In genomic region chr1:1598720-1599029, GRCh38 we compare ENCODE assay signal across 15 cellular contexts. TPM values are rescaled to one million over a fixed set of nuclear protein-coding genes. Genes with fewer than 3 reads are reported as not detected.
DNase-seq lines count a peak whose midpoint lies in the region; ATAC-seq and TF ChIP-seq lines count a peak whose summit lies in the region.
"Had no signal": no experiment of that assay in that cellular context is flagged by ENCODE, and none has a peak within 500 bp of the region (broad histone marks: within the 10 kb centered on the region; RNA-seq: fewer than 3 reads in every experiment).

No MANE protein-coding gene starts in this region.

- H3K23ac ChIP-seq in H9 (ENCODE audit: insufficient read length, low read depth, low read length): no peak overlapping the region

- no peak overlapping the region for H3K9ac ChIP-seq in H9 (ENCODE audit: extremely low read depth, insufficient read length, low read length)

- no peak overlapping the region for H2BK120ac ChIP-seq in H9 (ENCODE audit: low read depth, low read length, poor library complexity, severe bottlenecking)

- peaks cover 8% of the 10 kb centered on the region for H3K23me2 ChIP-seq in H9 (ENCODE audit: insufficient read length, low read depth, low read length, poor library complexity, severe bottlenecking)

- intact Hi-C loops in activated CD4-positive, alpha-beta T cell treated with anti-CD3 and anti-CD28 coated beads for 36 hours (cut with DNase I, micrococcal nuclease): no loop called here
- intact Hi-C loops in A673 (cut with micrococcal nuclease; ENCODE audit: unreplicated experiment): no loop called here

- H3K4me1 ChIP-seq in H9 (ENCODE audit: insufficient read depth, low read length): no peaks in the 10 kb centered on the region
- H3K4me1 ChIP-seq in A673 (ENCODE audit: insufficient read depth, low read length, poor library complexity, severe bottlenecking): no peaks in the 10 kb centered on the region

- POLR2A ChIA-PET in activated CD4-positive, alpha-beta T cell treated with anti-CD3 and anti-CD28 coated beads for 36 hours (lab: Charles Lee): interaction anchor here (0.6 kb wide), 1 partner anchor 42 kb away, joined by 6 read pairs; no protein-coding TSS in a partner anchor
- POLR2A ChIA-PET in A673 (lab: Charles Lee; ENCODE audit: low non-redundant PET): no interaction called here

- H3K9me3 Mint-ChIP-seq in activated CD4-positive, alpha-beta T cell treated with anti-CD3 and anti-CD28 coated beads for 36 hours (ENCODE audit: low read depth): no peaks in the 10 kb centered on the region
- H3K9me3 Mint-ChIP-seq in H9 (no peaks in the 10 kb centered on the region), nephron progenitor cell (no peaks in the 10 kb centered on the region)
- no peaks in the 10 kb centered on the region for H3K9me3 Mint-ChIP-seq in activated naive CD8-positive, alpha-beta T cell treated with anti-CD3 and anti-CD28 coated beads, Interleukin-2, amount 50 U/mL, for 24 hours

- H3K79me2 ChIP-seq in H9 (ENCODE audit: insufficient read depth, low read length): no peaks in the 10 kb centered on the region

- H4K91ac ChIP-seq in H9 (ENCODE audit: insufficient read length, low read depth, low read length): no peak overlapping the region

- ATAC-seq in activated CD4-positive, alpha-beta T cell treated with anti-CD3 and anti-CD28 coated beads for 36 hours: no peak
- ATAC-seq in activated naive CD8-positive, alpha-beta T cell treated with anti-CD3 and anti-CD28 coated beads, Interleukin-2, amount 50 U/mL, for 24 hours: no peak
- no peak for ATAC-seq in HG03108 (IDR thresholded peaks at IDR 0.05; ENCODE audit: unreplicated experiment)
- no peak for ATAC-seq in HG02938 (IDR thresholded peaks at IDR 0.05; ENCODE audit: unreplicated experiment)
- ATAC-seq: A549, Panc1 had no signal

- no peak overlapping the region for H4K8ac ChIP-seq in H9 (replicated peaks; ENCODE audit: insufficient read length, low read depth, low read length)

- no peak overlapping the region for H4K5ac ChIP-seq in H9 (ENCODE audit: insufficient read length, low read depth, low read length)

- no peak overlapping the region for H2BK15ac ChIP-seq in H9 (ENCODE audit: low read depth, low read length)

- no peak overlapping the region for H2BK5ac ChIP-seq in H9 (ENCODE audit: insufficient read length, low read length)

- no peak for DNase-seq in activated CD4-positive, alpha-beta T cell treated with anti-CD3 and anti-CD28 coated beads for 36 hours
- DNase-seq in activated CD4-positive, alpha-beta T cell treated with anti-CD3 and anti-CD28 coated beads, Interleukin-2, amount 50 U/mL, for 48 hours: no peak
- DNase-seq in H9 (no peak), nephron progenitor cell (no peak), A673 (ENCODE audit: low spot score) (no peak)
- DNase-seq in activated naive CD8-positive, alpha-beta T cell treated with anti-CD3 and anti-CD28 coated beads, Interleukin-2, amount 50 U/mL, for 24 hours: no peak
- DNase-seq: activated CD4-positive, alpha-beta T cell treated with anti-CD3 and anti-CD28 coated beads, Interleukin-2, amount 50 U/mL, for 4 hours; NCI-H1694; ovary; thyroid gland had no signal

- WGBS in H9 (ENCODE audit: extremely low coverage, insufficient read length, low lambda C conversion rate): no CpG with 5 or more reads among the region's 13 CpGs

- no peaks in the 10 kb centered on the region for H3K36me3 ChIP-seq in A673 (ENCODE audit: insufficient read depth, low read length, poor library complexity, severe bottlenecking)
- H3K36me3 ChIP-seq: ovary, thyroid gland had no signal

- no peak overlapping the region for H2BK12ac ChIP-seq in H9 (ENCODE audit: insufficient read length, low read depth, low read length)

- no peak overlapping the region for H3T11ph ChIP-seq in H9 (ENCODE audit: low read length)

- H2AK5ac ChIP-seq in H9 (ENCODE audit: insufficient read length, low read length): no peak overlapping the region

- peaks cover 6% of the 10 kb centered on the region for H3K27me3 Mint-ChIP-seq in activated CD4-positive, alpha-beta T cell treated with anti-CD3 and anti-CD28 coated beads for 36 hours
- peaks cover 49% of the 10 kb centered on the region for H3K27me3 Mint-ChIP-seq in H9 (ENCODE audit: low read depth)
- H3K27me3 Mint-ChIP-seq in activated naive CD8-positive, alpha-beta T cell treated with anti-CD3 and anti-CD28 coated beads, Interleukin-2, amount 50 U/mL, for 24 hours: peaks cover 9% of the 10 kb centered on the region
- peaks cover 36% of the 10 kb centered on the region for H3K27me3 Mint-ChIP-seq in nephron progenitor cell (ENCODE audit: low read depth, poor library complexity)

- no peaks in the 10 kb centered on the region for H3K9me3 ChIP-seq in H9 (ENCODE audit: control insufficient read depth, low read depth, low read length)
- H3K9me3 ChIP-seq in A673 (ENCODE audit: low read depth, low read length, poor library complexity, severe bottlenecking): no peaks in the 10 kb centered on the region
- H3K9me3 ChIP-seq: A549, ovary, thyroid gland had no signal

- H3K4ac ChIP-seq in H9 (ENCODE audit: low read depth, low read length): no peak overlapping the region

- BruUV-seq in A673 (replicated peaks; lab: Mats Ljungman, UMichigan): no TSS peak

- CTCF ChIA-PET in activated CD4-positive, alpha-beta T cell treated with anti-CD3 and anti-CD28 coated beads for 36 hours (lab: Charles Lee): interaction anchor here (1.0 kb wide), 1 partner anchor 8 kb away, joined by 3 read pairs; no protein-coding TSS in a partner anchor
- CTCF ChIA-PET in A673 (lab: Charles Lee): no interaction called here

- H3K4me1 Mint-ChIP-seq in activated CD4-positive, alpha-beta T cell treated with anti-CD3 and anti-CD28 coated beads for 36 hours: peaks cover 5% of the 10 kb centered on the region
- peaks cover 4 to 12% of the 10 kb centered on the region in 2 experiments for H3K4me1 Mint-ChIP-seq in H9
- peaks cover 8% of the 10 kb centered on the region for H3K4me1 Mint-ChIP-seq in activated naive CD8-positive, alpha-beta T cell treated with anti-CD3 and anti-CD28 coated beads, Interleukin-2, amount 50 U/mL, for 24 hours
- H3K4me1 Mint-ChIP-seq in nephron progenitor cell: peaks cover 5% of the 10 kb centered on the region

- H3K27me3 ChIP-seq in H9 (ENCODE audit: insufficient read depth, low read length) (no peaks in the 10 kb centered on the region; the same call in 1 of the 2 replicates), A673 (replicated peaks; ENCODE audit: insufficient read depth, low read depth, low read length, poor library complexity) (no peaks in the 10 kb centered on the region)
- H3K27me3 ChIP-seq: thyroid gland had no signal

- no peak overlapping the region for H3K4me3 ChIP-seq in A673 (ENCODE audit: low read depth, low read length, poor library complexity, severe bottlenecking)
- H3K4me3 ChIP-seq: thyroid gland had no signal

- no peaks in the 10 kb centered on the region for H3K36me3 Mint-ChIP-seq in activated CD4-positive, alpha-beta T cell treated with anti-CD3 and anti-CD28 coated beads for 36 hours (ENCODE audit: low read depth)
- H3K36me3 Mint-ChIP-seq in H9 (ENCODE audit: insufficient read depth in 1 of 3, low read depth in 3 of 3) (no peaks in the 10 kb centered on the region), nephron progenitor cell (ENCODE audit: low read depth) (no peaks in the 10 kb centered on the region)
- H3K36me3 Mint-ChIP-seq in activated naive CD8-positive, alpha-beta T cell treated with anti-CD3 and anti-CD28 coated beads, Interleukin-2, amount 50 U/mL, for 24 hours (ENCODE audit: low read depth): no peaks in the 10 kb centered on the region

- H2BK20ac ChIP-seq in H9 (ENCODE audit: low read depth, low read length, poor library complexity, severe bottlenecking): no peak overlapping the region

- H3K4me2 ChIP-seq in H9 (ENCODE audit: insufficient read depth, insufficient read length, low read length): no peak overlapping the region

- H3K27ac ChIP-seq in H9 (ENCODE audit: insufficient read length, low read depth, low read length) (no peak overlapping the region), A673 (ENCODE audit: low read depth, low read length, poor library complexity, severe bottlenecking) (no peak overlapping the region)
- H3K27ac ChIP-seq: ovary, thyroid gland had no signal

- no peak overlapping the region for H3K18ac ChIP-seq in H9 (ENCODE audit: insufficient read length, low read depth, low read length)

- no peak overlapping the region for H3K56ac ChIP-seq in H9 (ENCODE audit: insufficient read length, low read depth, low read length)

- H3K79me1 ChIP-seq in H9 (ENCODE audit: insufficient read depth, low read depth, low read length, poor library complexity, severe bottlenecking): no peaks in the 10 kb centered on the region

- H3K14ac ChIP-seq in H9 (ENCODE audit: insufficient read depth, low read length): no peak overlapping the region

- no peak overlapping the region for H3K27ac Mint-ChIP-seq in activated CD4-positive, alpha-beta T cell treated with anti-CD3 and anti-CD28 coated beads for 36 hours
- H3K27ac Mint-ChIP-seq in H9 (peak overlapping the region in 1 of 3 experiments; percentile 89; a peak in 1 of 7 replicates), nephron progenitor cell (no peak overlapping the region)
- H3K27ac Mint-ChIP-seq in activated naive CD8-positive, alpha-beta T cell treated with anti-CD3 and anti-CD28 coated beads, Interleukin-2, amount 50 U/mL, for 24 hours: no peak overlapping the region

- TF ChIP-seq CTCF in H9 (conservative IDR thresholded peaks at IDR 0.05): no peak
- no peak for TF ChIP-seq CTCF in nephron progenitor cell (IDR thresholded peaks at IDR 0.05)
- no peak for TF ChIP-seq CTCF in A673 (conservative IDR thresholded peaks at IDR 0.05; ENCODE audit: low read depth, low read length)

- H3K4me3 Mint-ChIP-seq in activated CD4-positive, alpha-beta T cell treated with anti-CD3 and anti-CD28 coated beads for 36 hours: peak overlapping the region; percentile 63
- peak overlapping the region; percentile 65 to 83 for H3K4me3 Mint-ChIP-seq in H9
- peak overlapping the region; percentile 61 for H3K4me3 Mint-ChIP-seq in activated naive CD8-positive, alpha-beta T cell treated with anti-CD3 and anti-CD28 coated beads, Interleukin-2, amount 50 U/mL, for 24 hours
- peak overlapping the region; percentile 76 for H3K4me3 Mint-ChIP-seq in nephron progenitor cell

- H4K20me1 ChIP-seq in H9 (ENCODE audit: control insufficient read depth, insufficient read depth, insufficient read length): no peaks in the 10 kb centered on the region

- H2AFZ ChIP-seq in H9 (ENCODE audit: low read length): no peak overlapping the region

RNA-seq across cellular contexts. Expression of gene FNDC10, which starts 1.3 kb away (rescaled TPM):
- 1 to 10 TPM; 1.7 to 1.9 TPM for total RNA-seq in activated CD4-positive, alpha-beta T cell treated with anti-CD3 and anti-CD28 coated beads for 36 hours
- total RNA-seq in H9 (2021) (15.2 TPM in 2 replicates), A673 (2021) (1.7 and 2.5 TPM in 2 replicates)

RNA-seq across cellular contexts. Expression of gene MIB2, which starts 16.6 kb away (rescaled TPM):
- total RNA-seq in activated CD4-positive, alpha-beta T cell treated with anti-CD3 and anti-CD28 coated beads for 36 hours: 10 to 100 TPM; 37.1 TPM
- total RNA-seq in H9 (2021) (77.8 and 78.9 TPM in 2 replicates), A673 (2021) (38.7 and 49.8 TPM in 2 replicates)

RNA-seq across cellular contexts. Expression of gene SSU72, which starts 24.0 kb away (rescaled TPM):
- total RNA-seq in activated CD4-positive, alpha-beta T cell treated with anti-CD3 and anti-CD28 coated beads for 36 hours: 100 to 1,000 TPM; 105 to 123 TPM
- total RNA-seq in H9 (2021) (179 and 186 TPM in 2 replicates), A673 (2021) (182 and 193 TPM in 2 replicates)

RNA-seq across cellular contexts. Expression of gene MMP23B, which starts 33.3 kb away (rescaled TPM):
- 1 to 10 TPM in 1 of 2 experiments, under 1 TPM in 1; 0.77 to 1.2 TPM for total RNA-seq in activated CD4-positive, alpha-beta T cell treated with anti-CD3 and anti-CD28 coated beads for 36 hours
- total RNA-seq in H9 (2021): 12.5 and 13.7 TPM in 2 replicates
- total RNA-seq in A673 (2021): 0.55 and 0.67 TPM in 2 replicates
- total RNA-seq: dermis microvascular lymphatic vessel endothelial cell had no signal

RNA-seq across cellular contexts. Expression of gene TMEM240, which starts 58.3 kb away (rescaled TPM):
- total RNA-seq in activated CD4-positive, alpha-beta T cell treated with anti-CD3 and anti-CD28 coated beads for 36 hours: under 1 TPM; 0.42 to 0.46 TPM
- total RNA-seq in H9 (2021) (7.7 and 8.7 TPM in 2 replicates), A673 (2021) (6.8 and 9.1 TPM in 2 replicates)
